ENCODE assay signal across 18 cellular contexts in genomic region chr10:17113889-17114288, GRCh38. TPM values are rescaled to one million over a fixed set of nuclear protein-coding genes. Genes with fewer than 3 reads are reported as not detected.
DNase-seq lines count a peak whose midpoint lies in the region; ATAC-seq and TF ChIP-seq lines count a peak whose summit lies in the region.
"Had no signal": no experiment of that assay in that cellular context is flagged by ENCODE, and none has a peak within 500 bp of the region (broad histone marks: within the 10 kb centered on the region; RNA-seq: fewer than 3 reads in every experiment).

No MANE protein-coding gene starts in this region.

- CTCF ChIA-PET in activated CD4-positive, alpha-beta T cell treated with anti-CD3 and anti-CD28 coated beads for 36 hours (lab: Charles Lee) = no interaction called here

- H3K79me2 ChIP-seq in hepatocyte = no peaks in the 10 kb centered on the region

- H3K9me3 Mint-ChIP-seq in activated CD4-positive, alpha-beta T cell treated with anti-CD3 and anti-CD28 coated beads for 36 hours (ENCODE audit: low read depth) = no peaks in the 10 kb centered on the region
- no peaks in the 10 kb centered on the region for H3K9me3 Mint-ChIP-seq in stimulated activated naive CD8-positive, alpha-beta T cell treated with anti-CD3 and anti-CD28 coated beads, Interleukin-15, amount 100 ng/mL, for 72 hours

- H3K36me3 ChIP-seq in ascending aorta (no peaks in the 10 kb centered on the region), hepatocyte (replicated peaks; ENCODE audit: insufficient read depth, low read depth) (no peaks in the 10 kb centered on the region)
- H3K36me3 ChIP-seq: prostate gland, transverse colon had no signal

- H3K27ac Mint-ChIP-seq in activated CD4-positive, alpha-beta T cell treated with anti-CD3 and anti-CD28 coated beads for 36 hours = no peak overlapping the region
- H3K27ac Mint-ChIP-seq in stimulated activated naive CD8-positive, alpha-beta T cell treated with anti-CD3 and anti-CD28 coated beads, Interleukin-15, amount 100 ng/mL, for 72 hours = no peak overlapping the region

- in situ Hi-C loops in ACHN (cut with HindIII; ENCODE audit: low pct_ligation_motif_present, low pct_unique_long_range_greater_than_20kb, low sequenced_read_pairs) = no loop called here

- H3K27me3 Mint-ChIP-seq in activated CD4-positive, alpha-beta T cell treated with anti-CD3 and anti-CD28 coated beads for 36 hours = no peaks in the 10 kb centered on the region
- H3K27me3 Mint-ChIP-seq in stimulated activated naive CD8-positive, alpha-beta T cell treated with anti-CD3 and anti-CD28 coated beads, Interleukin-15, amount 100 ng/mL, for 72 hours = no peaks in the 10 kb centered on the region

- peaks cover 0 to 4% of the 10 kb centered on the region in 2 donors for H3K4me1 ChIP-seq in ascending aorta
- peaks cover 5% of the 10 kb centered on the region for H3K4me1 ChIP-seq in hepatocyte (ENCODE audit: insufficient read depth)
- H3K4me1 ChIP-seq: prostate gland had no signal

- peak overlapping the region; percentile 17 to 68 for H3K27ac ChIP-seq in ascending aorta
- H3K27ac ChIP-seq in hepatocyte = no peak overlapping the region
- H3K27ac ChIP-seq: HL-60, prostate gland, transverse colon had no signal

- peaks cover 10% of the 10 kb centered on the region for H3K4me1 Mint-ChIP-seq in activated CD4-positive, alpha-beta T cell treated with anti-CD3 and anti-CD28 coated beads for 36 hours
- H3K4me1 Mint-ChIP-seq in stimulated activated naive CD8-positive, alpha-beta T cell treated with anti-CD3 and anti-CD28 coated beads, Interleukin-15, amount 100 ng/mL, for 72 hours = peaks cover 24% of the 10 kb centered on the region

- DNase-seq in activated CD4-positive, alpha-beta T cell treated with anti-CD3 and anti-CD28 coated beads for 36 hours = peak; percentile 22
- DNase-seq in activated CD4-positive, alpha-beta T cell treated with anti-CD3 and anti-CD28 coated beads, Interleukin-2, amount 50 U/mL, for 1 hour = no peak
- DNase-seq in ascending aorta (ENCODE audit: low spot score in 2 of 2) (peak in 1 of 2 donors; percentile 67), hepatocyte (ENCODE audit: low spot score) (peak; percentile 29), stromal cell of bone marrow (ENCODE audit: low read depth) (peak; percentile 16), ACHN (no peak)
- no peak for DNase-seq in stimulated activated naive CD8-positive, alpha-beta T cell treated with anti-CD3 and anti-CD28 coated beads, Interleukin-15, amount 100 ng/mL, for 72 hours
- DNase-seq: activated effector memory CD4-positive, alpha-beta T cell treated with Interleukin-2 at 50 U/mL for 16 hours; cortex of kidney; DND-41; mesendoderm; NCI-H524; transverse colon had no signal

- ATAC-seq in activated CD4-positive, alpha-beta T cell treated with anti-CD3 and anti-CD28 coated beads for 36 hours = no peak
- no peak for ATAC-seq in GM18861 (IDR thresholded peaks at IDR 0.05; ENCODE audit: unreplicated experiment)
- ATAC-seq in stimulated activated naive CD8-positive, alpha-beta T cell treated with anti-CD3 and anti-CD28 coated beads, Interleukin-15, amount 100 ng/mL, for 72 hours = no peak
- ATAC-seq: A549; activated CD4-positive, CD25-positive, alpha-beta regulatory T cell treated with anti-CD3 and anti-CD28 coated beads, Interleukin-2, amount 50 U/mL, for 24 hours had no signal

- H3K36me3 Mint-ChIP-seq in activated CD4-positive, alpha-beta T cell treated with anti-CD3 and anti-CD28 coated beads for 36 hours (ENCODE audit: low read depth) = no peaks in the 10 kb centered on the region

- no peaks in the 10 kb centered on the region for H3K9me3 ChIP-seq in ascending aorta
- no peaks in the 10 kb centered on the region for H3K9me3 ChIP-seq in hepatocyte (ENCODE audit: low read depth)
- H3K9me3 ChIP-seq: A549, prostate gland, transverse colon had no signal

- H2AFZ ChIP-seq in hepatocyte = no peak overlapping the region

- no peak overlapping the region for H3K4me2 ChIP-seq in hepatocyte
- H3K4me2 ChIP-seq: A549 had no signal

- 57% methylated on average over 7 of the region's 7 CpGs for WGBS in hepatocyte (ENCODE audit: low lambda C conversion rate, missing lambda C conversion rate)

- POLR2A ChIA-PET in activated CD4-positive, alpha-beta T cell treated with anti-CD3 and anti-CD28 coated beads for 36 hours (lab: Charles Lee) = interaction anchor here (0.6 kb wide), 1 partner anchor 342 kb away, joined by 4 read pairs; no protein-coding TSS in a partner anchor

- H4K20me1 ChIP-seq in hepatocyte (ENCODE audit: insufficient read depth, poor library complexity, severe bottlenecking) = no peaks in the 10 kb centered on the region

- TF ChIP-seq CTCF in ascending aorta (IDR thresholded peaks at IDR 0.05) = no peak
- no peak for TF ChIP-seq CTCF in hepatocyte (IDR thresholded peaks at IDR 0.05; ENCODE audit: poor library complexity)

- H3K9me2 ChIP-seq in hepatocyte (replicated peaks; ENCODE audit: insufficient read depth) = no peaks in the 10 kb centered on the region

- no peaks in the 10 kb centered on the region for H3K27me3 ChIP-seq in ascending aorta
- H3K27me3 ChIP-seq in hepatocyte = no peaks in the 10 kb centered on the region
- H3K27me3 ChIP-seq: transverse colon had no signal

- H3K4me3 ChIP-seq in ascending aorta (no peak overlapping the region), hepatocyte (no peak overlapping the region)
- H3K4me3 ChIP-seq: A549, prostate gland, transverse colon had no signal

- no peak overlapping the region for H3K4me3 Mint-ChIP-seq in activated CD4-positive, alpha-beta T cell treated with anti-CD3 and anti-CD28 coated beads for 36 hours
- no peak overlapping the region for H3K4me3 Mint-ChIP-seq in stimulated activated naive CD8-positive, alpha-beta T cell treated with anti-CD3 and anti-CD28 coated beads, Interleukin-15, amount 100 ng/mL, for 72 hours

- intact Hi-C loops in activated CD4-positive, alpha-beta T cell treated with anti-CD3 and anti-CD28 coated beads for 36 hours (cut with DNase I, micrococcal nuclease) = no loop called here
- intact Hi-C loops in ascending aorta (cut with DNase I) = no loop called here

RNA-seq across cellular contexts. Expression of gene CUBN, which starts 15.7 kb away (rescaled TPM):
- under 1 TPM; 0.25 to 0.43 TPM for total RNA-seq in activated CD4-positive, alpha-beta T cell treated with anti-CD3 and anti-CD28 coated beads for 36 hours
- total RNA-seq in ascending aorta = 6.8 TPM
- 9.4 and 10.6 TPM in 2 replicates for total RNA-seq in hepatocyte
- polyA plus RNA-seq in hepatocyte = 2.0 and 3.3 TPM in 2 replicates

Comparison
In these comparisons a context has a peak if more than half of its experiments do, and no peak if none do; other contexts are left out.
1. DNase-seq: peak in activated CD4-positive, alpha-beta T cell treated with anti-CD3 and anti-CD28 coated beads for 36 hours (single experiment), hepatocyte (single experiment) and stromal cell of bone marrow (single experiment); none in activated CD4-positive, alpha-beta T cell treated with anti-CD3 and anti-CD28 coated beads, Interleukin-2, amount 50 U/mL, for 1 hour (single experiment), stimulated activated naive CD8-positive, alpha-beta T cell treated with anti-CD3 and anti-CD28 coated beads, Interleukin-15, amount 100 ng/mL, for 72 hours (0 of 2) and ACHN (single experiment).